ENCODE assay signal across 8 cellular contexts in the genomic region with DNA sequence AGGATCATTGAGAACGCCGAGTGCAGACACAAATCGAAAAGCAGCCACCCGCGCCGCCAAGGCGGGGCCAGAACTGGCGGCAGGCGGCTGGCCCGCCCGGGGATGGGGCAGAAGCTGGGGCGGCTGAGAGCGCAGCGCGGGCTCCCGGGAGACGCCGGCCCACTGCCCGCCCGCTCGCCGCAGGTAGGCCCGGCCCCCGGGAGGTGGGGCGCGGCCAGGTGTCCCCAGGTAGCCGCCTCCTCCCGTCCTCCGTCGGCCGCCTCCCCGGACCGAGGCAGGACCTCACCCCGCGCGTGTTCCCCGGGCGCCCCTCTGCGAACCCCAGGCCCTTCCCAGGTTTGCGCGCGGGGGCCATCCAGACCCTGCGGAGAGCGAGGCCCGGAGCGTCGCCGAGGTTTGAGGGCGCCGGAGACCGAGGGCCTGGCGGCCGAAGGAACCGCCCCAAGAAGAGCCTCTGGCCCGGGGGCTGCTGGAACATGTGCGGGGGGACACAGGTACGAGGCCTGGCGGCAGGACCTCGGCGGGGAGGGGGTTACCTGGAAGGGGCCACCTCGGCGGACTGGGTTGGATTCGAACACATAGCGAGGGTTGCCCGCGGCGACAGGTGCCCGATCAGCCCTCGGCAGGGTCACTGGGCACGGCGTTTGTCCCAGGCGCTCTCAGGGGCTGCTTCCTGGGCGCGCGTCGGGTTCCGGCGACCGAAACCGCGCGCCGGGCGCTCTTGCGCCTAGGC. TPM values are rescaled to one million over a fixed set of nuclear protein-coding genes. Genes with fewer than 3 reads are reported as not detected.
DNase-seq lines count a peak whose midpoint lies in the region; FAIRE-seq and TF ChIP-seq lines count a peak whose summit lies in the region.

Gene PRRG4, plus strand, starts transcription at position 248 of the 733 bp plus-strand sequence. CDS start 603 bp downstream, outside the sequence.

- no peaks in the 10 kb centered on the region for H3K9me1 ChIP-seq in endothelial cell of umbilical vein (replicated peaks; ENCODE audit: control insufficient read depth, extremely low read depth, insufficient read depth, low read length)

- peak; percentile 8 for DNase-seq in NK-92 treated with Interleukin-12 subunit alpha and Interleukin-12 subunit beta, amount 100 ng/mL, for 24 hours (lab: John Stamatoyannopoulos, UW)
- no peak for DNase-seq in NK-92 (lab: John Stamatoyannopoulos, UW; ENCODE audit: unreplicated experiment)
- peak; percentile 84 for DNase-seq in H7
- DNase-seq in LNCaP clone FGC (ENCODE audit: low read depth): peak; percentile 56
- no peak for DNase-seq in endothelial cell of umbilical vein (ENCODE audit: low read depth, low spot score)
- DNase-seq in stomach: peak; percentile 85

- no peaks in the 10 kb centered on the region for H3K79me2 ChIP-seq in endothelial cell of umbilical vein (ENCODE audit: control insufficient read depth, insufficient read depth, low read length)

- POLR2A ChIA-PET in endothelial cell of umbilical vein (lab: Charles Lee): no interaction called here

- BruUV-seq in endothelial cell of umbilical vein (replicated peaks; lab: Mats Ljungman, UMichigan): no TSS peak

- H3K9me3 ChIP-seq in endothelial cell of umbilical vein (replicated peaks; ENCODE audit: control insufficient read depth, insufficient read depth, low read length) (no peaks in the 10 kb centered on the region), mononuclear cell (ENCODE audit: low read depth, low read length) (no peaks in the 10 kb centered on the region), stomach (no peaks in the 10 kb centered on the region)

- dilution Hi-C loops in endothelial cell of umbilical vein (cut with MboI; ENCODE audit: extremely low pct_ligation_motif_present, low sequenced_read_pairs): no loop called here

- peak within 1 kb of the TSS; percentile 49; the same call in 1 of the 2 replicates for H3K27ac ChIP-seq in VCaP
- no peak within 1 kb of the TSS for H3K27ac ChIP-seq in endothelial cell of umbilical vein (ENCODE audit: insufficient read depth, low read depth, low read length)
- H3K27ac ChIP-seq in stomach: peak within 1 kb of the TSS; percentile 80 to 87 (median 81)

- intact Hi-C loops in endothelial cell of umbilical vein (cut with micrococcal nuclease): no loop called here
- intact Hi-C loops in stomach (cut with DNase I; ENCODE audit: low total_unique reads): no loop called here

- TF ChIP-seq POLR2A in endothelial cell of umbilical vein (IDR thresholded peaks at IDR 0.05; ENCODE audit: low read depth, low read length) (no peak), stomach (IDR thresholded peaks at IDR 0.05) (no peak)

- H3K4me1 ChIP-seq in endothelial cell of umbilical vein (ENCODE audit: control insufficient read depth, extremely low read depth, insufficient read depth, low read length) (peaks cover 8% of the 10 kb centered on the region), mononuclear cell (ENCODE audit: insufficient read depth, low read length) (peaks cover 20% of the 10 kb centered on the region), stomach (peaks cover 0 to 25% (median 18%) of the 10 kb centered on the region in 4 donors)

- no peak for FAIRE-seq in endothelial cell of umbilical vein (lab: Jason Lieb, UNC)

- H3K27me3 ChIP-seq in H7 (ENCODE audit: control insufficient read depth, insufficient read depth, low read length) (peaks cover 17% of the 10 kb centered on the region), endothelial cell of umbilical vein (ENCODE audit: control insufficient read depth in 2 of 2, insufficient read depth in 2 of 2, low read length in 2 of 2) (peaks cover 24 to 35% of the 10 kb centered on the region in 2 experiments), mononuclear cell (ENCODE audit: insufficient read depth, low read length) (peaks cover 7% of the 10 kb centered on the region), stomach (peaks cover 0 to 16% (median 7%) of the 10 kb centered on the region in 3 donors)

- CTCF ChIA-PET in endothelial cell of umbilical vein (lab: Charles Lee): no interaction called here

- WGBS in stomach, 5 donors: 1 to 5% (median 2%) methylated on average over 24 to 85 of the region's 85 CpGs

- peak within 1 kb of the TSS; percentile 66 for H3K4me3 ChIP-seq in H7 (ENCODE audit: insufficient read depth, low read depth, low read length)
- H3K4me3 ChIP-seq in LNCaP clone FGC (ENCODE audit: low read depth, low read length): peak within 1 kb of the TSS; percentile 67
- H3K4me3 ChIP-seq in endothelial cell of umbilical vein (replicated peaks in 1 of 3; ENCODE audit: insufficient read depth in 1 of 3, low read depth in 1 of 3, low read length in 3 of 3): peak within 1 kb of the TSS; percentile 25 to 78 (median 70)
- peak within 1 kb of the TSS; percentile 61 for H3K4me3 ChIP-seq in mononuclear cell (ENCODE audit: low read length)
- peak within 1 kb of the TSS; percentile 57 to 76 (median 70) for H3K4me3 ChIP-seq in stomach

- H3K36me3 ChIP-seq in H7 (replicated peaks; ENCODE audit: control insufficient read depth, insufficient read depth, low read length) (no peaks in the 10 kb centered on the region), endothelial cell of umbilical vein (ENCODE audit: control insufficient read depth in 2 of 2, extremely low read depth in 1 of 2, insufficient read depth in 2 of 2, low read length in 2 of 2) (no peaks in the 10 kb centered on the region), stomach (no peaks in the 10 kb centered on the region)

- no peaks in the 10 kb centered on the region for H4K20me1 ChIP-seq in endothelial cell of umbilical vein (replicated peaks; ENCODE audit: control insufficient read depth, extremely low read depth, insufficient read depth, low read length)

- peak within 1 kb of the TSS; percentile 92 for H2AFZ ChIP-seq in endothelial cell of umbilical vein (ENCODE audit: low read depth, low read length)

- H3K9ac ChIP-seq in endothelial cell of umbilical vein (replicated peaks; ENCODE audit: extremely low read depth, insufficient read depth, low read length): peak within 1 kb of the TSS; percentile 40

- TF ChIP-seq EP300 in stomach (IDR thresholded peaks at IDR 0.05): no peak

- H3K4me2 ChIP-seq in endothelial cell of umbilical vein (ENCODE audit: insufficient read depth, low read length): peak within 1 kb of the TSS; percentile 89

- TF ChIP-seq CTCF in LNCaP clone FGC (IDR thresholded peaks at IDR 0.05; ENCODE audit: control insufficient read depth, extremely low read depth, insufficient read depth) (no peak), VCaP (conservative IDR thresholded peaks at IDR 0.05) (no peak), endothelial cell of umbilical vein (IDR thresholded peaks at IDR 0.05; ENCODE audit: extremely low read depth in 1 of 2, insufficient read depth in 1 of 2, low read depth in 1 of 2, low read length in 2 of 2) (no peak), stomach (IDR thresholded peaks at IDR 0.05) (no peak)

TF ChIP-seq in endothelial cell of umbilical vein, 7 proteins besides CTCF, POLR2A, EP300 and RAD21:
- TF ChIP-seq JUN (IDR thresholded peaks at IDR 0.05; ENCODE audit: borderline replicate concordance, insufficient read depth, insufficient read length, low read depth): no peak
- no peak for TF ChIP-seq MAX (IDR thresholded peaks at IDR 0.05; ENCODE audit: insufficient read depth, insufficient read length)
- no peak for TF ChIP-seq FOS (IDR thresholded peaks at IDR 0.05; ENCODE audit: borderline replicate concordance, insufficient read depth, low read length)
- TF ChIP-seq MYC (IDR thresholded peaks at IDR 0.05; ENCODE audit: low read depth, low read length): no peak
- no peak for TF ChIP-seq GATA2 (IDR thresholded peaks at IDR 0.05; ENCODE audit: insufficient read depth, insufficient read length, low read depth, low read length)
- TF ChIP-seq EZH2 (IDR thresholded peaks at IDR 0.05; ENCODE audit: borderline replicate concordance, low read depth, low read length, severe bottlenecking): no peak
- TF ChIP-seq POLR2AphosphoS5 (IDR thresholded peaks at IDR 0.05; ENCODE audit: insufficient read depth, low read depth, low read length): no peak

RNA-seq across cellular contexts. Expression of gene PRRG4, which starts in this region (rescaled TPM):
- 0.35 and 0.44 TPM in 2 replicates for total RNA-seq in H7 (2014; rRNA removed; shearing (Covaris generic))
- total RNA-seq in endothelial cell of umbilical vein: 0.09 TPM in 1 of 2 replicates, not detected in the other
- not detected in 2 replicates for polyA plus RNA-seq in endothelial cell of umbilical vein
- 0.01 TPM in 1 of 2 replicates, not detected in the other for polyA plus RNA-seq in endothelial cell of umbilical vein (2011; cell fraction: cytosol; rRNA removed)
- not detected in 2 replicates for polyA plus RNA-seq in endothelial cell of umbilical vein (2011; cell fraction: nucleus; rRNA removed)
- polyA plus RNA-seq in endothelial cell of umbilical vein (2012): 0.05 TPM in 1 of 2 replicates, not detected in the other
- not detected in 2 replicates for polyA minus RNA-seq in endothelial cell of umbilical vein
- polyA minus RNA-seq in endothelial cell of umbilical vein (2011; cell fraction: cytosol; rRNA and poly(A)+ RNA removed): 7.1 TPM
- not detected in 2 replicates for polyA minus RNA-seq in endothelial cell of umbilical vein (2011; cell fraction: nucleus; rRNA and poly(A)+ RNA removed)
- 2.5 TPM for total RNA-seq in mononuclear cell
- total RNA-seq in stomach: 1 to 10 TPM in 4 of 5 donors, under 1 TPM in 1; under 0.01 to 8.4 (median 4.9) TPM
- 1 to 10 TPM; 1.9 to 9.0 (median 3.7) TPM for polyA plus RNA-seq in stomach

Comparison
In these comparisons a context has a peak if more than half of its experiments do, and no peak if none do; other contexts are left out.
1. DNase-seq: peak in NK-92 treated with Interleukin-12 subunit alpha and Interleukin-12 subunit beta, amount 100 ng/mL, for 24 hours (single experiment), LNCaP clone FGC (single experiment) and stomach (single experiment); none in NK-92 (single experiment) and endothelial cell of umbilical vein (single experiment).
2. Peak in DNase-seq and H3K4me3 ChIP-seq in H7; RNA of the gene not detected or under 1 TPM.
3. Peak in every context shown above with its lines, with median percentiles within 50 percentile points of each other: H3K4me3 ChIP-seq.